1 cellular context compared by ENCODE assay signal in the genomic region with DNA sequence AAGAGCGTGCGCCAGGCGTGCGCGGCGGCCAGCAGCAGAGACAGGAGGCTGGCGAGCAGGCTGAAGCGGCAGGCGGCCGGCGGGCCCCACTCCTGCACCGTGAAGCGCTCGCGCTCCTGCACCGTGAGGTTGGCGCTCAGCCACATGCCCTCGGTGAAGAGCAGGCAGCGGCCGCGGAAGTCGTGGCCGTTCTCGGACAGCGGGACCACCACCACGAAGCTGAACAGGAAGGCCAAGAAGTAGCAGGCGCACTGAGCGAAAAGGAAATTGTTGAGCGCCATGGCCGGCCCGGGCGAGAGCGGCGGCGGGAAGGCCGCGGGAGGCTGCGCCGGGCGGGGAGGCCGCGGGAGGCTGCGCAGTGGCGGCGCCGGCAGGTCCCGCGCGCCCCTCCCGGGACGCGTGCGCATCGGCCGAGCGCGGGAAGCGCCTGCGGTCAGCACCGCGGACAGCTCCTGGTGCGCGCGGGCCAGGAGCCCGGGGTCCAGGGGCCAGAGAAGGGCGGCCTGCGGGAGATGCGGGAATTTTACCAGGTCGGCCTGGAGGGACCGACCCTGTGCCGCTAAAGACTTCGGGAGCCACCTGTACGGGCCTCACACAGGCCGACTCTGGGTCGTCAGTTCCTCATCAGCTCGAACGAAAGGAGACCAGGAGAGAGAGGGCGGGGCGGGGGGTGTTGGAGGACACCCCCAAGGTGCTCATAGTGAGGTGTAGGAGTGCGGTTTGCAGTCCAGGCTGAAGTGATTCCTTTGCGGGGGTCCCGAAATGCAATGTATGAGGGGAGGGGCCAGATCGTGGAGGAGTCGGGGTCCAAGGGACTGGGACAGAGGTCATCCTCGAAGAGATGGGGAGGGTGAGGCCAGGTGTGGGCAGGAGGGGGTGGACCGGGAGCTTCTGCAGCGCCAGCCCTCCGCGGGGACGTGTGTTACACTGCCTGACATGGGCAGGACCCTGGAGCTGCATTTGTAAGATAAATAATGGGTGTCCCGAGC.
A peak's percentile ranks its signal among the peaks of the same experiment; 100 is the strongest.
TF ChIP-seq lines count a peak whose summit lies in the region.

A gene (minus strand): TSS at position 312 of the 989 bp plus-strand sequence. CDS start 31 bp downstream, at position 281.

TF ChIP-seq in HepG2, 621 proteins besides CTCF, POLR2A, EP300 and RAD21 (continued from another document and continues in another):
- TF ChIP-seq, protein P1, sequence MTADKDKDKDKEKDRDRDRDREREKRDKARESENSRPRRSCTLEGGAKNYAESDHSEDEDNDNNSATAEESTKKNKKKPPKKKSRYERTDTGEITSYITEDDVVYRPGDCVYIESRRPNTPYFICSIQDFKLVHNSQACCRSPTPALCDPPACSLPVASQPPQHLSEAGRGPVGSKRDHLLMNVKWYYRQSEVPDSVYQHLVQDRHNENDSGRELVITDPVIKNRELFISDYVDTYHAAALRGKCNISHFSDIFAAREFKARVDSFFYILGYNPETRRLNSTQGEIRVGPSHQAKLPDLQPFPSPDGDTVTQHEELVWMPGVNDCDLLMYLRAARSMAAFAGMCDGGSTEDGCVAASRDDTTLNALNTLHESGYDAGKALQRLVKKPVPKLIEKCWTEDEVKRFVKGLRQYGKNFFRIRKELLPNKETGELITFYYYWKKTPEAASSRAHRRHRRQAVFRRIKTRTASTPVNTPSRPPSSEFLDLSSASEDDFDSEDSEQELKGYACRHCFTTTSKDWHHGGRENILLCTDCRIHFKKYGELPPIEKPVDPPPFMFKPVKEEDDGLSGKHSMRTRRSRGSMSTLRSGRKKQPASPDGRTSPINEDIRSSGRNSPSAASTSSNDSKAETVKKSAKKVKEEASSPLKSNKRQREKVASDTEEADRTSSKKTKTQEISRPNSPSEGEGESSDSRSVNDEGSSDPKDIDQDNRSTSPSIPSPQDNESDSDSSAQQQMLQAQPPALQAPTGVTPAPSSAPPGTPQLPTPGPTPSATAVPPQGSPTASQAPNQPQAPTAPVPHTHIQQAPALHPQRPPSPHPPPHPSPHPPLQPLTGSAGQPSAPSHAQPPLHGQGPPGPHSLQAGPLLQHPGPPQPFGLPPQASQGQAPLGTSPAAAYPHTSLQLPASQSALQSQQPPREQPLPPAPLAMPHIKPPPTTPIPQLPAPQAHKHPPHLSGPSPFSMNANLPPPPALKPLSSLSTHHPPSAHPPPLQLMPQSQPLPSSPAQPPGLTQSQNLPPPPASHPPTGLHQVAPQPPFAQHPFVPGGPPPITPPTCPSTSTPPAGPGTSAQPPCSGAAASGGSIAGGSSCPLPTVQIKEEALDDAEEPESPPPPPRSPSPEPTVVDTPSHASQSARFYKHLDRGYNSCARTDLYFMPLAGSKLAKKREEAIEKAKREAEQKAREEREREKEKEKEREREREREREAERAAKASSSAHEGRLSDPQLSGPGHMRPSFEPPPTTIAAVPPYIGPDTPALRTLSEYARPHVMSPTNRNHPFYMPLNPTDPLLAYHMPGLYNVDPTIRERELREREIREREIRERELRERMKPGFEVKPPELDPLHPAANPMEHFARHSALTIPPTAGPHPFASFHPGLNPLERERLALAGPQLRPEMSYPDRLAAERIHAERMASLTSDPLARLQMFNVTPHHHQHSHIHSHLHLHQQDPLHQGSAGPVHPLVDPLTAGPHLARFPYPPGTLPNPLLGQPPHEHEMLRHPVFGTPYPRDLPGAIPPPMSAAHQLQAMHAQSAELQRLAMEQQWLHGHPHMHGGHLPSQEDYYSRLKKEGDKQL (CRISPR knock-in tag; IDR thresholded peaks at IDR 0.05; ENCODE audit: low read depth): no peak
- TF ChIP-seq, protein P2, sequence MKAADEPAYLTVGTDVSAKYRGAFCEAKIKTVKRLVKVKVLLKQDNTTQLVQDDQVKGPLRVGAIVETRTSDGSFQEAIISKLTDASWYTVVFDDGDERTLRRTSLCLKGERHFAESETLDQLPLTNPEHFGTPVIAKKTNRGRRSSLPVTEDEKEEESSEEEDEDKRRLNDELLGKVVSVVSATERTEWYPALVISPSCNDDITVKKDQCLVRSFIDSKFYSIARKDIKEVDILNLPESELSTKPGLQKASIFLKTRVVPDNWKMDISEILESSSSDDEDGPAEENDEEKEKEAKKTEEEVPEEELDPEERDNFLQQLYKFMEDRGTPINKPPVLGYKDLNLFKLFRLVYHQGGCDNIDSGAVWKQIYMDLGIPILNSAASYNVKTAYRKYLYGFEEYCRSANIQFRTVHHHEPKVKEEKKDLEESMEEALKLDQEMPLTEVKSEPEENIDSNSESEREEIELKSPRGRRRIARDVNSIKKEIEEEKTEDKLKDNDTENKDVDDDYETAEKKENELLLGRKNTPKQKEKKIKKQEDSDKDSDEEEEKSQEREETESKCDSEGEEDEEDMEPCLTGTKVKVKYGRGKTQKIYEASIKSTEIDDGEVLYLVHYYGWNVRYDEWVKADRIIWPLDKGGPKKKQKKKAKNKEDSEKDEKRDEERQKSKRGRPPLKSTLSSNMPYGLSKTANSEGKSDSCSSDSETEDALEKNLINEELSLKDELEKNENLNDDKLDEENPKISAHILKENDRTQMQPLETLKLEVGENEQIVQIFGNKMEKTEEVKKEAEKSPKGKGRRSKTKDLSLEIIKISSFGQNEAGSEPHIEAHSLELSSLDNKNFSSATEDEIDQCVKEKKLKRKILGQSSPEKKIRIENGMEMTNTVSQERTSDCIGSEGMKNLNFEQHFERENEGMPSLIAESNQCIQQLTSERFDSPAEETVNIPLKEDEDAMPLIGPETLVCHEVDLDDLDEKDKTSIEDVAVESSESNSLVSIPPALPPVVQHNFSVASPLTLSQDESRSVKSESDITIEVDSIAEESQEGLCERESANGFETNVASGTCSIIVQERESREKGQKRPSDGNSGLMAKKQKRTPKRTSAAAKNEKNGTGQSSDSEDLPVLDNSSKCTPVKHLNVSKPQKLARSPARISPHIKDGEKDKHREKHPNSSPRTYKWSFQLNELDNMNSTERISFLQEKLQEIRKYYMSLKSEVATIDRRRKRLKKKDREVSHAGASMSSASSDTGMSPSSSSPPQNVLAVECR (CRISPR knock-in tag; IDR thresholded peaks at IDR 0.05; ENCODE audit: borderline replicate concordance): no peak; the same call in 1 of the 2 replicates
- 0 out of 2 replicates have a peak, but pooled peaks have one; percentile 45 for TF ChIP-seq TMF1 (CRISPR knock-in tag; IDR thresholded peaks at IDR 0.05; ENCODE audit: low read depth)
- no peak for TF ChIP-seq HMG20B (CRISPR knock-in tag; conservative IDR thresholded peaks at IDR 0.05)
- TF ChIP-seq CCAR2 (optimal IDR thresholded peaks at IDR 0.05; ENCODE audit: low read depth, low read length): no peak
- TF ChIP-seq, protein P3, sequence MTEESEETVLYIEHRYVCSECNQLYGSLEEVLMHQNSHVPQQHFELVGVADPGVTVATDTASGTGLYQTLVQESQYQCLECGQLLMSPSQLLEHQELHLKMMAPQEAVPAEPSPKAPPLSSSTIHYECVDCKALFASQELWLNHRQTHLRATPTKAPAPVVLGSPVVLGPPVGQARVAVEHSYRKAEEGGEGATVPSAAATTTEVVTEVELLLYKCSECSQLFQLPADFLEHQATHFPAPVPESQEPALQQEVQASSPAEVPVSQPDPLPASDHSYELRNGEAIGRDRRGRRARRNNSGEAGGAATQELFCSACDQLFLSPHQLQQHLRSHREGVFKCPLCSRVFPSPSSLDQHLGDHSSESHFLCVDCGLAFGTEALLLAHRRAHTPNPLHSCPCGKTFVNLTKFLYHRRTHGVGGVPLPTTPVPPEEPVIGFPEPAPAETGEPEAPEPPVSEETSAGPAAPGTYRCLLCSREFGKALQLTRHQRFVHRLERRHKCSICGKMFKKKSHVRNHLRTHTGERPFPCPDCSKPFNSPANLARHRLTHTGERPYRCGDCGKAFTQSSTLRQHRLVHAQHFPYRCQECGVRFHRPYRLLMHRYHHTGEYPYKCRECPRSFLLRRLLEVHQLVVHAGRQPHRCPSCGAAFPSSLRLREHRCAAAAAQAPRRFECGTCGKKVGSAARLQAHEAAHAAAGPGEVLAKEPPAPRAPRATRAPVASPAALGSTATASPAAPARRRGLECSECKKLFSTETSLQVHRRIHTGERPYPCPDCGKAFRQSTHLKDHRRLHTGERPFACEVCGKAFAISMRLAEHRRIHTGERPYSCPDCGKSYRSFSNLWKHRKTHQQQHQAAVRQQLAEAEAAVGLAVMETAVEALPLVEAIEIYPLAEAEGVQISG (CRISPR knock-in tag; IDR thresholded peaks at IDR 0.05): peak; percentile 72
- TF ChIP-seq, protein P4, sequence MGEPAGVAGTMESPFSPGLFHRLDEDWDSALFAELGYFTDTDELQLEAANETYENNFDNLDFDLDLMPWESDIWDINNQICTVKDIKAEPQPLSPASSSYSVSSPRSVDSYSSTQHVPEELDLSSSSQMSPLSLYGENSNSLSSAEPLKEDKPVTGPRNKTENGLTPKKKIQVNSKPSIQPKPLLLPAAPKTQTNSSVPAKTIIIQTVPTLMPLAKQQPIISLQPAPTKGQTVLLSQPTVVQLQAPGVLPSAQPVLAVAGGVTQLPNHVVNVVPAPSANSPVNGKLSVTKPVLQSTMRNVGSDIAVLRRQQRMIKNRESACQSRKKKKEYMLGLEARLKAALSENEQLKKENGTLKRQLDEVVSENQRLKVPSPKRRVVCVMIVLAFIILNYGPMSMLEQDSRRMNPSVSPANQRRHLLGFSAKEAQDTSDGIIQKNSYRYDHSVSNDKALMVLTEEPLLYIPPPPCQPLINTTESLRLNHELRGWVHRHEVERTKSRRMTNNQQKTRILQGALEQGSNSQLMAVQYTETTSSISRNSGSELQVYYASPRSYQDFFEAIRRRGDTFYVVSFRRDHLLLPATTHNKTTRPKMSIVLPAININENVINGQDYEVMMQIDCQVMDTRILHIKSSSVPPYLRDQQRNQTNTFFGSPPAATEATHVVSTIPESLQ (CRISPR knock-in tag; conservative IDR thresholded peaks at IDR 0.05): 0 out of 2 replicates have a peak, but pooled peaks have one; percentile 64
- TF ChIP-seq MTA1 (CRISPR knock-in tag; IDR thresholded peaks at IDR 0.05; ENCODE audit: borderline replicate concordance): no peak
- peak; percentile 73; the same call in 1 of the 2 replicates for TF ChIP-seq ZNF563 (CRISPR knock-in tag; IDR thresholded peaks at IDR 0.05)
- TF ChIP-seq ZNF335 (CRISPR knock-in tag; IDR thresholded peaks at IDR 0.05): no peak
- TF ChIP-seq ZNF790 (CRISPR knock-in tag; IDR thresholded peaks at IDR 0.05; ENCODE audit: borderline replicate concordance): no peak
- no peak for TF ChIP-seq ZNF629 (CRISPR knock-in tag; conservative IDR thresholded peaks at IDR 0.05)
- TF ChIP-seq, protein P5, sequence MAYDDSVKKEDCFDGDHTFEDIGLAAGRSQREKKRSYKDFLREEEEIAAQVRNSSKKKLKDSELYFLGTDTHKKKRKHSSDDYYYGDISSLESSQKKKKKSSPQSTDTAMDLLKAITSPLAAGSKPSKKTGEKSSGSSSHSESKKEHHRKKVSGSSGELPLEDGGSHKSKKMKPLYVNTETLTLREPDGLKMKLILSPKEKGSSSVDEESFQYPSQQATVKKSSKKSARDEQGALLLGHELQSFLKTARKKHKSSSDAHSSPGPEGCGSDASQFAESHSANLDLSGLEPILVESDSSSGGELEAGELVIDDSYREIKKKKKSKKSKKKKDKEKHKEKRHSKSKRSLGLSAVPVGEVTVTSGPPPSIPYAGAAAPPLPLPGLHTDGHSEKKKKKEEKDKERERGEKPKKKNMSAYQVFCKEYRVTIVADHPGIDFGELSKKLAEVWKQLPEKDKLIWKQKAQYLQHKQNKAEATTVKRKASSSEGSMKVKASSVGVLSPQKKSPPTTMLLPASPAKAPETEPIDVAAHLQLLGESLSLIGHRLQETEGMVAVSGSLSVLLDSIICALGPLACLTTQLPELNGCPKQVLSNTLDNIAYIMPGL (CRISPR knock-in tag; IDR thresholded peaks at IDR 0.05; ENCODE audit: borderline replicate concordance in 1 of 2, low read depth in 1 of 2): no peak
- TF ChIP-seq, protein P6, sequence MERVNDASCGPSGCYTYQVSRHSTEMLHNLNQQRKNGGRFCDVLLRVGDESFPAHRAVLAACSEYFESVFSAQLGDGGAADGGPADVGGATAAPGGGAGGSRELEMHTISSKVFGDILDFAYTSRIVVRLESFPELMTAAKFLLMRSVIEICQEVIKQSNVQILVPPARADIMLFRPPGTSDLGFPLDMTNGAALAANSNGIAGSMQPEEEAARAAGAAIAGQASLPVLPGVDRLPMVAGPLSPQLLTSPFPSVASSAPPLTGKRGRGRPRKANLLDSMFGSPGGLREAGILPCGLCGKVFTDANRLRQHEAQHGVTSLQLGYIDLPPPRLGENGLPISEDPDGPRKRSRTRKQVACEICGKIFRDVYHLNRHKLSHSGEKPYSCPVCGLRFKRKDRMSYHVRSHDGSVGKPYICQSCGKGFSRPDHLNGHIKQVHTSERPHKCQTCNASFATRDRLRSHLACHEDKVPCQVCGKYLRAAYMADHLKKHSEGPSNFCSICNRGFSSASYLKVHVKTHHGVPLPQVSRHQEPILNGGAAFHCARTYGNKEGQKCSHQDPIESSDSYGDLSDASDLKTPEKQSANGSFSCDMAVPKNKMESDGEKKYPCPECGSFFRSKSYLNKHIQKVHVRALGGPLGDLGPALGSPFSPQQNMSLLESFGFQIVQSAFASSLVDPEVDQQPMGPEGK (CRISPR knock-in tag; IDR thresholded peaks at IDR 0.05): no peak
- TF ChIP-seq REXO4 (CRISPR knock-in tag; IDR thresholded peaks at IDR 0.05; ENCODE audit: borderline replicate concordance): no peak
- no peak for TF ChIP-seq TAF15 (IDR thresholded peaks at IDR 0.05; ENCODE audit: low read depth, low read length, poor library complexity, severe bottlenecking)
- no peak for TF ChIP-seq NFE2L2 (IDR thresholded peaks at IDR 0.05; ENCODE audit: low read length)
- TF ChIP-seq ATF1 (CRISPR knock-in tag; IDR thresholded peaks at IDR 0.05): no peak
- TF ChIP-seq, protein P7, sequence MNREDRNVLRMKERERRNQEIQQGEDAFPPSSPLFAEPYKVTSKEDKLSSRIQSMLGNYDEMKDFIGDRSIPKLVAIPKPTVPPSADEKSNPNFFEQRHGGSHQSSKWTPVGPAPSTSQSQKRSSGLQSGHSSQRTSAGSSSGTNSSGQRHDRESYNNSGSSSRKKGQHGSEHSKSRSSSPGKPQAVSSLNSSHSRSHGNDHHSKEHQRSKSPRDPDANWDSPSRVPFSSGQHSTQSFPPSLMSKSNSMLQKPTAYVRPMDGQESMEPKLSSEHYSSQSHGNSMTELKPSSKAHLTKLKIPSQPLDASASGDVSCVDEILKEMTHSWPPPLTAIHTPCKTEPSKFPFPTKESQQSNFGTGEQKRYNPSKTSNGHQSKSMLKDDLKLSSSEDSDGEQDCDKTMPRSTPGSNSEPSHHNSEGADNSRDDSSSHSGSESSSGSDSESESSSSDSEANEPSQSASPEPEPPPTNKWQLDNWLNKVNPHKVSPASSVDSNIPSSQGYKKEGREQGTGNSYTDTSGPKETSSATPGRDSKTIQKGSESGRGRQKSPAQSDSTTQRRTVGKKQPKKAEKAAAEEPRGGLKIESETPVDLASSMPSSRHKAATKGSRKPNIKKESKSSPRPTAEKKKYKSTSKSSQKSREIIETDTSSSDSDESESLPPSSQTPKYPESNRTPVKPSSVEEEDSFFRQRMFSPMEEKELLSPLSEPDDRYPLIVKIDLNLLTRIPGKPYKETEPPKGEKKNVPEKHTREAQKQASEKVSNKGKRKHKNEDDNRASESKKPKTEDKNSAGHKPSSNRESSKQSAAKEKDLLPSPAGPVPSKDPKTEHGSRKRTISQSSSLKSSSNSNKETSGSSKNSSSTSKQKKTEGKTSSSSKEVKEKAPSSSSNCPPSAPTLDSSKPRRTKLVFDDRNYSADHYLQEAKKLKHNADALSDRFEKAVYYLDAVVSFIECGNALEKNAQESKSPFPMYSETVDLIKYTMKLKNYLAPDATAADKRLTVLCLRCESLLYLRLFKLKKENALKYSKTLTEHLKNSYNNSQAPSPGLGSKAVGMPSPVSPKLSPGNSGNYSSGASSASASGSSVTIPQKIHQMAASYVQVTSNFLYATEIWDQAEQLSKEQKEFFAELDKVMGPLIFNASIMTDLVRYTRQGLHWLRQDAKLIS (CRISPR knock-in tag; IDR thresholded peaks at IDR 0.05): no peak
- no peak for TF ChIP-seq HOXA7 (CRISPR knock-in tag; IDR thresholded peaks at IDR 0.05)
- no peak for TF ChIP-seq KDM5A (IDR thresholded peaks at IDR 0.05; ENCODE audit: borderline replicate concordance, low read length)
